ENCODE assay signal across 28 cellular contexts in the genomic region with DNA sequence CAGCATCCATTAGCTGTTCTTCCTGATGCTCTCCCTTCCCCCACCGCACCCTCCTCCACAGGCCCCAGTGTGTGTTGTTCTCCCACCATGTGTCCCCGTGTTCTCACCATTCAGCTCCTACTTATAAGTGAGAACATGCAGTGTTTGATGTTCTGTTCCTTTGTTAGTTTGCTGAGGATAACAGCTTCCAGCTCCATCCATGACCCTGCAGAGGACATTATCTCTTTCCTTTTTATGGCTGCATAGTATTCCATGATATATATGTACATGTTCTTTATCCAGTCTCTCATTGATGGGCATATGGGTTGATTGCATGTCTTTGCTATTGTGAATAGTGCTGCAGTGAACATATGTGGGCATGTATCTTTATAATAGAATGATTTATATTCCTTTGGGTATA.
"Had no signal": no experiment of that assay in that cellular context is flagged by ENCODE, and none has a peak within 500 bp of the region (broad histone marks: within the 10 kb centered on the region; RNA-seq: fewer than 3 reads in every experiment).

No MANE protein-coding gene starts in this region.

- H3K4me1 ChIP-seq: neural progenitor cell had no signal

- H3K36me3 Mint-ChIP-seq: natural killer cell had no signal

- H3K27ac Mint-ChIP-seq: activated CD8-positive, alpha-beta T cell treated with anti-CD3 and anti-CD28 coated beads for 36 hours; activated naive CD8-positive, alpha-beta T cell treated with anti-CD3 and anti-CD28 coated beads for 36 hours; natural killer cell; neural progenitor cell; WTC11 had no signal

- H3K36me3 ChIP-seq: brain microvascular endothelial cell, neural progenitor cell had no signal

- H3K27me3 ChIP-seq: adrenal gland, brain microvascular endothelial cell, esophagus squamous epithelium, left lung, neural progenitor cell, suprapubic skin, tibial nerve had no signal

- H3K27ac ChIP-seq: adrenal gland, brain microvascular endothelial cell, esophagus squamous epithelium, left lung, lower lobe of right lung, neural progenitor cell, suprapubic skin, tibial nerve had no signal

- H3K9me3 ChIP-seq: adrenal gland, esophagus squamous epithelium, left lung, lower lobe of right lung, suprapubic skin, tibial nerve had no signal

- DNase-seq: activated CD4-positive, alpha-beta T cell treated with anti-CD3 and anti-CD28 coated beads for 1 hour; activated CD4-positive, alpha-beta T cell treated with anti-CD3 and anti-CD28 coated beads, Interleukin-2, amount 10 ng/mL, durations not matched to agents 7 days and 5 days; activated CD8-positive, alpha-beta T cell treated with anti-CD3 and anti-CD28 coated beads for 36 hours; activated naive CD4-positive, alpha-beta T cell; activated naive CD8-positive, alpha-beta T cell treated with anti-CD3 and anti-CD28 coated beads for 36 hours; activated T-cell treated with anti-CD3 and anti-CD28 coated beads, Interleukin-2, amount 50 U/mL, for 48 hours; aorta; brain microvascular endothelial cell; esophagus squamous epithelium; foreskin melanocyte; left lung; lower lobe of right lung; mesenchymal stem cell; natural killer cell; occipital lobe; right cardiac atrium; stimulated activated CD4-positive, alpha-beta T cell treated with anti-CD3 and anti-CD28 coated beads, Interleukin-15, amount 100 ng/mL, for 24 hours; stimulated activated CD4-positive, alpha-beta T cell treated with anti-CD3 and anti-CD28 coated beads, Interleukin-2, amount 100 ng/mL, for 24 hours; stimulated activated naive CD4-positive, alpha-beta T cell; SW 1271; T-helper 17 cell; T1000 had no signal

- H3K4me3 ChIP-seq: adrenal gland, esophagus squamous epithelium, left lung, lower lobe of right lung, neural progenitor cell, suprapubic skin, tibial nerve had no signal

- H3K9me3 Mint-ChIP-seq: dendritic cell treated with granulocyte-macrophage colony-stimulating factor and Interleukin-4, amounts not matched to agents 40 ng/mL and 50 ng/mL, for 4 days; natural killer cell had no signal

- H3K4me1 Mint-ChIP-seq: neural progenitor cell, WTC11 had no signal

- ATAC-seq: activated CD8-positive, alpha-beta T cell treated with anti-CD3 and anti-CD28 coated beads for 36 hours; left lung; natural killer cell; right cardiac atrium; T-helper 17 cell; WTC11 had no signal

- H3K4me3 Mint-ChIP-seq: activated CD4-positive, alpha-beta T cell treated with anti-CD3 and anti-CD28 coated beads, Interleukin-2, amount 10 ng/mL, durations not matched to agents 7 days and 5 days; activated CD8-positive, alpha-beta T cell treated with anti-CD3 and anti-CD28 coated beads for 36 hours; activated naive CD8-positive, alpha-beta T cell treated with anti-CD3 and anti-CD28 coated beads for 36 hours; dendritic cell treated with granulocyte-macrophage colony-stimulating factor and Interleukin-4, amounts not matched to agents 40 ng/mL and 50 ng/mL, for 4 days; natural killer cell; neural progenitor cell; T-helper 17 cell; WTC11 had no signal

- H3K27me3 Mint-ChIP-seq: activated CD4-positive, alpha-beta T cell treated with anti-CD3 and anti-CD28 coated beads, Interleukin-2, amount 10 ng/mL, durations not matched to agents 7 days and 5 days; activated CD8-positive, alpha-beta T cell treated with anti-CD3 and anti-CD28 coated beads for 36 hours; activated naive CD8-positive, alpha-beta T cell treated with anti-CD3 and anti-CD28 coated beads for 36 hours; dendritic cell treated with granulocyte-macrophage colony-stimulating factor and Interleukin-4, amounts not matched to agents 40 ng/mL and 50 ng/mL, for 4 days; T-helper 17 cell had no signal
